In genomic region chr2:224145751-224146355, GRCh38 we compare ENCODE assay signal across 11 cellular contexts.
DNase-seq lines count a peak whose midpoint lies in the region; ATAC-seq and TF ChIP-seq lines count a peak whose summit lies in the region.
"Had no signal": no experiment of that assay in that cellular context is flagged by ENCODE, and none has a peak within 500 bp of the region (broad histone marks: within the 10 kb centered on the region; RNA-seq: fewer than 3 reads in every experiment).

No MANE protein-coding gene starts in this region.

- no peaks in the 10 kb centered on the region for H3K36me3 ChIP-seq in RWPE2 (ENCODE audit: low read depth)
- H3K36me3 ChIP-seq: left lung had no signal

- peak; percentile 78 for DNase-seq in GM03348 (ENCODE audit: low spot score)
- no peak for DNase-seq in RWPE2 (ENCODE audit: low spot score)
- peak; percentile 55 for DNase-seq in fibroblast of peridontal ligament (ENCODE audit: extremely low read depth)
- peak; percentile 93 for DNase-seq in renal cortical epithelial cell (ENCODE audit: low read depth)
- DNase-seq in T-helper 17 cell, result no peak
- no peak for DNase-seq in hypothalamus (lab: John Stamatoyannopoulos, UW)
- DNase-seq in D341Med (ENCODE audit: low spot score), result no peak
- DNase-seq: cortex of kidney, left lung, NCI-H187 had no signal

- H3K36me3 Mint-ChIP-seq in T-helper 17 cell (ENCODE audit: low read depth), result no peaks in the 10 kb centered on the region

- H3K4me3 ChIP-seq in RWPE2 (ENCODE audit: severe bottlenecking), result no peak overlapping the region
- H3K4me3 ChIP-seq: left lung had no signal

- ATAC-seq in RWPE2 (ENCODE audit: low read depth) (peak; percentile 70), T-helper 17 cell (no peak), GM18517 (IDR thresholded peaks at IDR 0.05; ENCODE audit: unreplicated experiment) (no peak)
- ATAC-seq: left lung had no signal

- H3K27ac Mint-ChIP-seq in T-helper 17 cell, result no peak overlapping the region

- no peaks in the 10 kb centered on the region for H3K4me1 Mint-ChIP-seq in T-helper 17 cell

- H3K4me3 Mint-ChIP-seq in T-helper 17 cell, result no peak overlapping the region

- peaks cover 59% of the 10 kb centered on the region for H3K4me1 ChIP-seq in RWPE2 (ENCODE audit: insufficient read depth, poor library complexity, severe bottlenecking)
- H3K4me1 ChIP-seq: left lung had no signal

- no peaks in the 10 kb centered on the region for H3K9me3 ChIP-seq in RWPE2 (ENCODE audit: severe bottlenecking)
- H3K9me3 ChIP-seq in T-helper 17 cell (ENCODE audit: control insufficient read depth, low read length, poor library complexity, severe bottlenecking), result no peaks in the 10 kb centered on the region
- H3K9me3 ChIP-seq: left lung had no signal

- peak overlapping the region; percentile 84 for H3K27ac ChIP-seq in RWPE2 (ENCODE audit: poor library complexity, severe bottlenecking)
- H3K27ac ChIP-seq: left lung had no signal

- H3K27me3 ChIP-seq in RWPE2 (ENCODE audit: insufficient read depth, poor library complexity, severe bottlenecking), result no peaks in the 10 kb centered on the region

- TF ChIP-seq CTCF in RWPE2 (IDR thresholded peaks at IDR 0.05; ENCODE audit: poor library complexity, severe bottlenecking), result no peak

- peaks cover 38% of the 10 kb centered on the region for H3K27me3 Mint-ChIP-seq in T-helper 17 cell

Comparison
In these comparisons a context has a peak if more than half of its experiments do, and no peak if none do; other contexts are left out.
1. DNase-seq: peak in GM03348 (single experiment), fibroblast of peridontal ligament (single experiment) and renal cortical epithelial cell (single experiment); none in RWPE2 (single experiment), T-helper 17 cell (0 of 3), hypothalamus (0 of 51) and D341Med (single experiment).